In the genomic region with DNA sequence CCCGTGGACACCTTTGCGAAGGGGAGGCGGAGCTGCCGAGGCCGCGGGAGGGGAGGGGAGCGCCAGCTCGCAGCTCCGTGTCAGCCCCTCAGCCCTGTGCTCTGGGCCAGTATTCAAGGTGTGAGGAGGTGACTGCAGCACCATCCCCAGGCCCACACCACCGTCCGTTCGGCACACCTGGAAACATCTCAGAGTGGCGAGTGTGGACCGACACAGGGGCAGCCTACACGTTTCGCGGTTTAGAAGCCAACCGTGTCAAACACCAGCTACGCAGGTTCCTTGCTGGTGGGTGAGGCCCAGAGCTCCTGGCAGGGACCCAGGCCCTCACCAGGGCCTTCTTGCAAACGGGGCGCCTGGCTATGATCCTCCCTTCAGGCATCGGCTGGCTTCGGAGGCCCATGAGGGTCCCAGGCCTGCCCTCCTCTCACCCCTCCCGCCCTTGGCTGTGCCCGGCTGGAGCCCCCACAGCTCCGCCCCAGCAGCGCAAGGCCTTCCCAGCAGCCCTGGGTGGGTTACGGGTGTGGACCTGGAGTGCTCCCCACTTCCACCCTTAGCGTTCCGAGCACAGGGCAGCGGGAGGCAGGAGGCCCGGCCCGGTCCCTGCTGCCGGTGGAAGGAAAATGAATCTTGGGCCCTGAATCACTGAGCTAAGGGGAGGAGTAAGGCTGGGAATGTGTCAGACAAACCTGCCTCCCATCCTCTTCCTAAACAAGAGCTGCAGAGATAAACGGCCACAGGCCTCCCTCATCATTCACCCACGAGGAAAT, we compare ENCODE assay signal across 25 cellular contexts. TPM values are rescaled to one million over a fixed set of nuclear protein-coding genes. Genes with fewer than 3 reads are reported as not detected.
DNase-seq lines count a peak whose midpoint lies in the region; ATAC-seq, FAIRE-seq and TF ChIP-seq lines count a peak whose summit lies in the region.
"Had no signal": no experiment of that assay in that cellular context is flagged by ENCODE, and none has a peak within 500 bp of the region (broad histone marks: within the 10 kb centered on the region; RNA-seq: fewer than 3 reads in every experiment).

No MANE protein-coding gene starts in this region.

- no peak for ATAC-seq in stimulated activated naive B cell treated with anti-CD40 and anti-IgM and Interleukin-4, amounts not matched to agents 10 μg/mL and 1 μg/mL and 100 μg/mL, for 72 hours (replicated peaks)
- ATAC-seq: activated CD8-positive, alpha-beta T cell treated with anti-CD3 and anti-CD28 coated beads for 36 hours; stimulated activated naive CD8-positive, alpha-beta T cell treated with anti-CD3 and anti-CD28 coated beads, Interleukin-15, Interleukin-2, amounts not matched to agents 100 U/mL and 50 U/mL, for 24 hours had no signal

- H3K27ac Mint-ChIP-seq in activated CD4-positive, alpha-beta T cell treated with anti-CD3 and anti-CD28 coated beads, Interleukin-2, amount 10 ng/mL, durations not matched to agents 7 days and 5 days = peak overlapping the region; percentile 13
- no peak overlapping the region for H3K27ac Mint-ChIP-seq in stimulated activated naive B cell treated with anti-CD40 and anti-IgM and Interleukin-4, amounts not matched to agents 10 μg/mL and 1 μg/mL and 100 μg/mL, for 72 hours
- H3K27ac Mint-ChIP-seq: activated CD8-positive, alpha-beta T cell treated with anti-CD3 and anti-CD28 coated beads for 36 hours had no signal

- no peaks in the 10 kb centered on the region for H3K27me3 ChIP-seq in NT2/D1 (ENCODE audit: insufficient read depth, insufficient read length)
- no peaks in the 10 kb centered on the region for H3K27me3 ChIP-seq in spleen (replicated peaks in 1 of 7)

- POLR2A ChIA-PET in activated CD4-positive, alpha-beta T cell treated with anti-CD3 and anti-CD28 coated beads, Interleukin-2, amount 10 ng/mL, durations not matched to agents 7 days and 5 days (lab: Charles Lee) = no interaction called here

- CTCF ChIA-PET in activated CD4-positive, alpha-beta T cell treated with anti-CD3 and anti-CD28 coated beads, Interleukin-2, amount 10 ng/mL, durations not matched to agents 7 days and 5 days (lab: Charles Lee) = interaction anchor here (1.2 kb wide), 1 partner anchor 9 kb away, joined by 6 read pairs; no protein-coding TSS in a partner anchor

- H3K9me3 ChIP-seq in NT2/D1 (ENCODE audit: insufficient read depth, low read length) (no peaks in the 10 kb centered on the region), kidney (ENCODE audit: control insufficient read depth in 1 of 2, low read length in 2 of 2) (no peaks in the 10 kb centered on the region), spleen (no peaks in the 10 kb centered on the region)

- peaks cover 45% of the 10 kb centered on the region for H3K36me3 Mint-ChIP-seq in activated CD4-positive, alpha-beta T cell treated with anti-CD3 and anti-CD28 coated beads, Interleukin-2, amount 10 ng/mL, durations not matched to agents 7 days and 5 days (ENCODE audit: low read depth)
- peaks cover 15 to 28% of the 10 kb centered on the region in 2 donors for H3K36me3 Mint-ChIP-seq in stimulated activated naive B cell treated with anti-CD40 and anti-IgM and Interleukin-4, amounts not matched to agents 10 μg/mL and 1 μg/mL and 100 μg/mL, for 72 hours

- intact Hi-C loops in kidney (cut with DNase I) = no loop called here
- intact Hi-C loops in spleen (cut with DNase I; ENCODE audit: low total_unique reads) = no loop called here

- no peak overlapping the region for H3K4me3 Mint-ChIP-seq in activated CD4-positive, alpha-beta T cell treated with anti-CD3 and anti-CD28 coated beads, Interleukin-2, amount 10 ng/mL, durations not matched to agents 7 days and 5 days
- no peak overlapping the region for H3K4me3 Mint-ChIP-seq in stimulated activated naive B cell treated with anti-CD40 and anti-IgM and Interleukin-4, amounts not matched to agents 10 μg/mL and 1 μg/mL and 100 μg/mL, for 72 hours
- H3K4me3 Mint-ChIP-seq: activated CD8-positive, alpha-beta T cell treated with anti-CD3 and anti-CD28 coated beads for 36 hours; brain had no signal

- no peak for TF ChIP-seq POLR2A in spleen (IDR thresholded peaks at IDR 0.05)

- no peaks in the 10 kb centered on the region for H3K4me1 Mint-ChIP-seq in activated CD4-positive, alpha-beta T cell treated with anti-CD3 and anti-CD28 coated beads, Interleukin-2, amount 10 ng/mL, durations not matched to agents 7 days and 5 days
- H3K4me1 Mint-ChIP-seq in stimulated activated naive B cell treated with anti-CD40 and anti-IgM and Interleukin-4, amounts not matched to agents 10 μg/mL and 1 μg/mL and 100 μg/mL, for 72 hours = peaks cover 2 to 5% of the 10 kb centered on the region in 2 donors
- H3K4me1 Mint-ChIP-seq: brain had no signal

- H3K27ac ChIP-seq in kidney (ENCODE audit: low read depth in 2 of 2, low read length in 2 of 2) (no peak overlapping the region), spleen (no peak overlapping the region)
- H3K27ac ChIP-seq: coronary artery, parathyroid adenoma, WERI-Rb-1 had no signal

- no peak for DNase-seq in activated CD4-positive, alpha-beta T cell treated with anti-CD3 and anti-CD28 coated beads, Interleukin-2, amount 10 ng/mL, durations not matched to agents 7 days and 5 days
- DNase-seq in activated CD4-positive, alpha-beta T cell treated with anti-CD3 and anti-CD28 coated beads for 4 hours = no peak
- DNase-seq in NT2/D1 (ENCODE audit: low read depth, low spot score) (no peak), kidney (peak; percentile 44), spleen (peak; percentile 62), GM10266 (ENCODE audit: extremely low spot score) (no peak), D341Med (ENCODE audit: low spot score) (no peak)
- no peak for DNase-seq in stimulated activated naive B cell treated with anti-CD40 and anti-IgM and Interleukin-4, amounts not matched to agents 10 μg/mL and 1 μg/mL and 100 μg/mL, for 72 hours
- DNase-seq: 8988T; activated CD8-positive, alpha-beta T cell treated with anti-CD3 and anti-CD28 coated beads for 36 hours; activated naive CD4-positive, alpha-beta T cell; Calu3; Karpas-422; NCI-H1048; NCI-H2029; NCI-H345; NCI-H82; stimulated activated naive CD8-positive, alpha-beta T cell treated with anti-CD3 and anti-CD28 coated beads, Interleukin-15, Interleukin-2, amounts not matched to agents 100 U/mL and 50 U/mL, for 24 hours; WERI-Rb-1 had no signal

- peak overlapping the region; percentile 47 for H3K9ac ChIP-seq in NT2/D1 (ENCODE audit: insufficient read length, low read depth)
- H3K9ac ChIP-seq in kidney (ENCODE audit: low read length in 2 of 2) = no peak overlapping the region
- H3K9ac ChIP-seq: parathyroid adenoma had no signal

- no peaks in the 10 kb centered on the region for H3K9me3 Mint-ChIP-seq in activated CD4-positive, alpha-beta T cell treated with anti-CD3 and anti-CD28 coated beads, Interleukin-2, amount 10 ng/mL, durations not matched to agents 7 days and 5 days
- no peaks in the 10 kb centered on the region for H3K9me3 Mint-ChIP-seq in stimulated activated naive B cell treated with anti-CD40 and anti-IgM and Interleukin-4, amounts not matched to agents 10 μg/mL and 1 μg/mL and 100 μg/mL, for 72 hours
- H3K9me3 Mint-ChIP-seq: activated CD8-positive, alpha-beta T cell treated with anti-CD3 and anti-CD28 coated beads for 36 hours had no signal

- TF ChIP-seq CTCF in kidney (IDR thresholded peaks at IDR 0.05; ENCODE audit: borderline replicate concordance, extremely low read depth, insufficient read depth) = no peak
- no peak for TF ChIP-seq CTCF in spleen (IDR thresholded peaks at IDR 0.05 in 8 of 11, conservative IDR thresholded peaks at IDR 0.05 in 3 of 11)
- TF ChIP-seq CTCF in GM10266 (IDR thresholded peaks at IDR 0.05; ENCODE audit: control insufficient read depth, insufficient read depth, low read depth, missing control alignments) = no peak

- H3K27me3 Mint-ChIP-seq in activated CD4-positive, alpha-beta T cell treated with anti-CD3 and anti-CD28 coated beads, Interleukin-2, amount 10 ng/mL, durations not matched to agents 7 days and 5 days = no peaks in the 10 kb centered on the region
- no peaks in the 10 kb centered on the region for H3K27me3 Mint-ChIP-seq in stimulated activated naive B cell treated with anti-CD40 and anti-IgM and Interleukin-4, amounts not matched to agents 10 μg/mL and 1 μg/mL and 100 μg/mL, for 72 hours
- H3K27me3 Mint-ChIP-seq: activated CD8-positive, alpha-beta T cell treated with anti-CD3 and anti-CD28 coated beads for 36 hours had no signal

- 84 to 91% (median 90%) methylated on average over 32 to 36 of the region's 36 CpGs for WGBS in spleen, 5 donors

- peaks cover 28% of the 10 kb centered on the region for H3K36me3 ChIP-seq in NT2/D1 (ENCODE audit: insufficient read depth, insufficient read length, low read length)
- no peaks in the 10 kb centered on the region for H3K36me3 ChIP-seq in kidney (ENCODE audit: control insufficient read depth in 1 of 2, insufficient read depth in 2 of 2, low read length in 2 of 2)
- peaks cover 0 to 75% (median 28%) of the 10 kb centered on the region in 6 donors for H3K36me3 ChIP-seq in spleen

- H3K4me3 ChIP-seq in NT2/D1 (ENCODE audit: insufficient read length, low read depth) (no peak overlapping the region), kidney (ENCODE audit: low read length in 2 of 2) (no peak overlapping the region), spleen (no peak overlapping the region)
- H3K4me3 ChIP-seq: coronary artery, lung had no signal

- peaks cover 7% of the 10 kb centered on the region for H3K4me1 ChIP-seq in NT2/D1 (ENCODE audit: insufficient read depth, insufficient read length)
- peaks cover 0 to 4% of the 10 kb centered on the region in 2 donors for H3K4me1 ChIP-seq in kidney (ENCODE audit: control insufficient read depth in 1 of 2, insufficient read depth in 1 of 2, low read depth in 1 of 2, low read length in 2 of 2)
- peaks cover 0 to 13% (median 0%) of the 10 kb centered on the region in 6 donors for H3K4me1 ChIP-seq in spleen
- H3K4me1 ChIP-seq: parathyroid adenoma had no signal

- FAIRE-seq in kidney (lab: Jason Lieb, UNC) = no peak

RNA-seq across cellular contexts. Expression of gene C13orf46, which starts 1.2 kb away (rescaled TPM):
- total RNA-seq in activated CD4-positive, alpha-beta T cell treated with anti-CD3 and anti-CD28 coated beads, Interleukin-2, amount 10 ng/mL, durations not matched to agents 7 days and 5 days = 1 to 10 TPM; 7.3 to 9.8 TPM
- total RNA-seq in kidney = 1.1 TPM
- polyA plus RNA-seq in kidney (ENCODE audit: insufficient read depth, low read depth, low replicate concordance) = not detected
- 1 to 10 TPM in 5 of 7 donors, under 1 TPM in 2; 0.83 to 4.2 (median 2.6) TPM for total RNA-seq in spleen
- under 1 TPM; 0.09 to 0.70 (median 0.13) TPM for polyA plus RNA-seq in spleen
- total RNA-seq: myocyte, SK-MEL-5 had no signal

Comparison
In these comparisons a context has a peak if more than half of its experiments do, and no peak if none do; other contexts are left out.
1. DNase-seq: peak in kidney (single experiment) and spleen (single experiment); none in activated CD4-positive, alpha-beta T cell treated with anti-CD3 and anti-CD28 coated beads, Interleukin-2, amount 10 ng/mL, durations not matched to agents 7 days and 5 days (single experiment), activated CD4-positive, alpha-beta T cell treated with anti-CD3 and anti-CD28 coated beads for 4 hours (0 of 2), NT2/D1 (single experiment), GM10266 (single experiment), stimulated activated naive B cell treated with anti-CD40 and anti-IgM and Interleukin-4, amounts not matched to agents 10 μg/mL and 1 μg/mL and 100 μg/mL, for 72 hours (single experiment) and D341Med (single experiment).